In genomic region chr16:10949424-10949970, GRCh38 we compare ENCODE assay signal across 8 cellular contexts. TPM values are rescaled to one million over a fixed set of nuclear protein-coding genes. Genes with fewer than 3 reads are reported as not detected.
DNase-seq lines count a peak whose midpoint lies in the region; ATAC-seq and TF ChIP-seq lines count a peak whose summit lies in the region.

No MANE protein-coding gene starts in this region.

- H3K36me3 Mint-ChIP-seq in activated T-helper 1 cell treated with anti-CD3 and anti-CD28 coated beads, Interleukin-12 subunit alpha, Interleukin-12 subunit beta, Interleukin-2, Interleukin-4 antibody, amounts not matched to agents 30 ng/mL and 10 ng/mL and 1 ng/mL, durations not matched to agents 14 hours and 24 hours and 36 hours (ENCODE audit: low read depth) = no peaks in the 10 kb centered on the region

- H3K4me3 ChIP-seq in HAP-1 (no peak overlapping the region), mucosa of descending colon (no peak overlapping the region)

- TF ChIP-seq CTCF in mucosa of descending colon (IDR thresholded peaks at IDR 0.05) = no peak

- intact Hi-C loops in activated T-helper 1 cell treated with anti-CD3 and anti-CD28 coated beads, Interleukin-12 subunit alpha, Interleukin-12 subunit beta, Interleukin-2, Interleukin-4 antibody, amounts not matched to agents 30 ng/mL and 10 ng/mL and 1 ng/mL, durations not matched to agents 14 hours and 24 hours and 36 hours (cut with micrococcal nuclease) = loop anchor here (10.0 kb wide), 1 partner anchor 1025 kb away; the partner anchor contains the start of gene SNX29
- intact Hi-C loops in mucosa of descending colon (cut with DNase I, micrococcal nuclease) = no loop called here

- peak; percentile 4 to 26 for DNase-seq in HAP-1 (ENCODE audit: low spot score in 2 of 2)
- DNase-seq in M059J (ENCODE audit: low read depth) = peak; percentile 74
- DNase-seq in activated T-helper 1 cell treated with anti-CD3 and anti-CD28 coated beads, Interleukin-12 subunit alpha, Interleukin-12 subunit beta, Interleukin-2, Interleukin-4 antibody, amounts not matched to agents 30 ng/mL and 10 ng/mL and 1 ng/mL, durations not matched to agents 14 hours and 24 hours and 36 hours (ENCODE audit: low spot score) = peak; percentile 37
- no peak for DNase-seq in mucosa of descending colon
- no peak for DNase-seq in NCI-H1092 (lab: John Stamatoyannopoulos, UW)
- DNase-seq in HuH-7.5 (ENCODE audit: low spot score) = no peak
- DNase-seq in DMS153 (lab: John Stamatoyannopoulos, UW) = no peak

- H3K27me3 ChIP-seq in HAP-1 (ENCODE audit: low read depth) = no peaks in the 10 kb centered on the region

- peaks cover 48% of the 10 kb centered on the region for H3K4me1 Mint-ChIP-seq in activated T-helper 1 cell treated with anti-CD3 and anti-CD28 coated beads, Interleukin-12 subunit alpha, Interleukin-12 subunit beta, Interleukin-2, Interleukin-4 antibody, amounts not matched to agents 30 ng/mL and 10 ng/mL and 1 ng/mL, durations not matched to agents 14 hours and 24 hours and 36 hours (ENCODE audit: low read depth)

- H3K9me3 Mint-ChIP-seq in activated T-helper 1 cell treated with anti-CD3 and anti-CD28 coated beads, Interleukin-12 subunit alpha, Interleukin-12 subunit beta, Interleukin-2, Interleukin-4 antibody, amounts not matched to agents 30 ng/mL and 10 ng/mL and 1 ng/mL, durations not matched to agents 14 hours and 24 hours and 36 hours = no peaks in the 10 kb centered on the region

- ATAC-seq in GM18511 (IDR thresholded peaks at IDR 0.05; ENCODE audit: unreplicated experiment) (peak; percentile 78), mucosa of descending colon (peak; percentile 39)

- no peaks in the 10 kb centered on the region for H3K27me3 Mint-ChIP-seq in activated T-helper 1 cell treated with anti-CD3 and anti-CD28 coated beads, Interleukin-12 subunit alpha, Interleukin-12 subunit beta, Interleukin-2, Interleukin-4 antibody, amounts not matched to agents 30 ng/mL and 10 ng/mL and 1 ng/mL, durations not matched to agents 14 hours and 24 hours and 36 hours (ENCODE audit: insufficient read depth)

- H3K27ac Mint-ChIP-seq in activated T-helper 1 cell treated with anti-CD3 and anti-CD28 coated beads, Interleukin-12 subunit alpha, Interleukin-12 subunit beta, Interleukin-2, Interleukin-4 antibody, amounts not matched to agents 30 ng/mL and 10 ng/mL and 1 ng/mL, durations not matched to agents 14 hours and 24 hours and 36 hours = peak overlapping the region; percentile 41

- in situ Hi-C loops in HAP-1 (cut with MboI; ENCODE audit: low sequenced_read_pairs) = no loop called here

- H3K4me3 Mint-ChIP-seq in activated T-helper 1 cell treated with anti-CD3 and anti-CD28 coated beads, Interleukin-12 subunit alpha, Interleukin-12 subunit beta, Interleukin-2, Interleukin-4 antibody, amounts not matched to agents 30 ng/mL and 10 ng/mL and 1 ng/mL, durations not matched to agents 14 hours and 24 hours and 36 hours = peak overlapping the region; percentile 53

- H3K9me3 ChIP-seq in HAP-1 (no peaks in the 10 kb centered on the region), mucosa of descending colon (no peaks in the 10 kb centered on the region)

- peaks cover 8% of the 10 kb centered on the region for H3K4me1 ChIP-seq in HAP-1
- H3K4me1 ChIP-seq in mucosa of descending colon (ENCODE audit: low read depth) = peaks cover 10% of the 10 kb centered on the region

- H3K36me3 ChIP-seq in HAP-1 (replicated peaks) (no peaks in the 10 kb centered on the region), mucosa of descending colon (ENCODE audit: low read depth) (no peaks in the 10 kb centered on the region)

RNA-seq across cellular contexts. Expression of gene CLEC16A, which starts 5.1 kb away (rescaled TPM):
- 8.1 and 15.6 TPM in 2 replicates for total RNA-seq in M059J (2014; rRNA removed; shearing (Covaris generic))
- 36.3 and 37.4 TPM in 2 replicates for total RNA-seq in activated T-helper 1 cell treated with anti-CD3 and anti-CD28 coated beads, Interleukin-12 subunit alpha, Interleukin-12 subunit beta, Interleukin-2, Interleukin-4 antibody, amounts not matched to agents 30 ng/mL and 10 ng/mL and 1 ng/mL, durations not matched to agents 14 hours and 24 hours and 36 hours
- 10 to 100 TPM; 30.3 to 38.1 (median 37.1) TPM for total RNA-seq in mucosa of descending colon

RNA-seq across cellular contexts. Expression of gene DEXI, which starts 7.2 kb away (rescaled TPM):
- total RNA-seq in M059J (2014; rRNA removed; shearing (Covaris generic)) = 53.0 and 60.7 TPM in 2 replicates
- total RNA-seq in activated T-helper 1 cell treated with anti-CD3 and anti-CD28 coated beads, Interleukin-12 subunit alpha, Interleukin-12 subunit beta, Interleukin-2, Interleukin-4 antibody, amounts not matched to agents 30 ng/mL and 10 ng/mL and 1 ng/mL, durations not matched to agents 14 hours and 24 hours and 36 hours = 36.2 and 40.8 TPM in 2 replicates
- total RNA-seq in mucosa of descending colon = 10 to 100 TPM; 18.0 to 44.8 (median 26.6) TPM

Comparison
In these comparisons a context has a peak if more than half of its experiments do, and no peak if none do; other contexts are left out.
1. DNase-seq: peak in HAP-1 (2 of 2), M059J (single experiment) and activated T-helper 1 cell treated with anti-CD3 and anti-CD28 coated beads, Interleukin-12 subunit alpha, Interleukin-12 subunit beta, Interleukin-2, Interleukin-4 antibody, amounts not matched to agents 30 ng/mL and 10 ng/mL and 1 ng/mL, durations not matched to agents 14 hours and 24 hours and 36 hours (single experiment); none in mucosa of descending colon (0 of 3), NCI-H1092 (single experiment), HuH-7.5 (single experiment) and DMS153 (single experiment).